Comparison of ENCODE assay signal across 10 cellular contexts in the genomic region with DNA sequence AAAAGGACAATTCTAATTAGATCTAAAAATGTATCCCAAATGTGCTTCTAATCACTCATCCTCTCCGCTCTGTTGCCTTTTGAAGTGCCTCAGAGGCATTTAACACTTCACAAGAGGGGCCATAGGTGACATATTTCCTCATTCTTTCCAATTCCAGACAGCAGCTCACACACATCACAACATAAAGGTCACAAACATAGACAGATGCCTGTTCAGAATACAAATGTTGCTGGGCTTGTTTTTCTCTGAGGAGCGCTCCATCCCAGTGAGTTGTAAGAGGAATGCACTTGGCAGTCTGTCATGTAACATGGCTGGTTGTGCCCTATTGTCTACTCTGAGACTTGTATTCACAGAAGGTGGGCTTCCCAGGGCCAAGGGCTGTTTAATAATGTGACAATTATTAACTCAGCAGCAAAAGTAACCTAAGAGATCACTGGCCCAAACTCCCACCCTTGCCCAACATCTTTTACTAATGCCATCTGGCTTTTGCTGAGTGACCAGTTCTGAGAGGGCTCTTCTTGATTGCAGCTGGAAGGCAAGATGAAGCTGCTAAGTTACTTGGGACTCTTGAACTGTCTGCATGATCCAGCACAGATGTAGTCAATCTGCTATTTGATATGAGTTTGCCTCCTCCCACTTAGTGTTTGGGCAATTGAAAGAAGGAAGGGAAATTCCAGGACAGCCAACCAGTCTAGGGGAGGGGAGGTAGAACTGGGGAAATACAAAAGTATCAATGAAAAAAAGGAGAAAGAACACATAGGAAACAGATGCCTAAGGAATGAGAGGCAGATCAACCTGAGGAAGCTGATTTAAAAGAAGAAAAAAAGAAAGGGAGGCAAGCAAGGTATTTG. TPM values are rescaled to one million over a fixed set of nuclear protein-coding genes. Genes with fewer than 3 reads are reported as not detected.
A peak's percentile ranks its signal among the peaks of the same experiment; 100 is the strongest.
DNase-seq lines count a peak whose midpoint lies in the region; ATAC-seq and TF ChIP-seq lines count a peak whose summit lies in the region.
"Had no signal": no experiment of that assay in that cellular context is flagged by ENCODE, and none has a peak within 500 bp of the region (broad histone marks: within the 10 kb centered on the region; RNA-seq: fewer than 3 reads in every experiment).

No MANE protein-coding gene starts in this region.

- no peak overlapping the region for H3K4me3 Mint-ChIP-seq in T-helper 1 cell treated with Interleukin-12 subunit alpha and Interleukin-12 subunit beta and Interleukin-4 antibody, amounts not matched to agents 30 μg/mL and 1 μg/mL, for 36 hours
- H3K4me3 Mint-ChIP-seq in T-helper 2 cell treated with Interferon-gamma antibody and Interleukin-4, amounts not matched to agents 5 μg/mL and 100 μg/mL, for 36 hours, result no peak overlapping the region

- no peaks in the 10 kb centered on the region for H3K27me3 ChIP-seq in mesendoderm (ENCODE audit: insufficient read depth, low read length, poor library complexity)

- H2BK120ac ChIP-seq in mesendoderm (ENCODE audit: low read depth, low read length), result no peak overlapping the region

- no CpG with 5 or more reads among the region's 2 CpGs for WGBS in mesendoderm (ENCODE audit: extremely low coverage, insufficient coverage, low lambda C conversion rate)

- no peak overlapping the region for H3K4ac ChIP-seq in mesendoderm (ENCODE audit: low read depth, low read length)

- no peaks in the 10 kb centered on the region for H3K27me3 Mint-ChIP-seq in T-helper 1 cell treated with Interleukin-12 subunit alpha and Interleukin-12 subunit beta and Interleukin-4 antibody, amounts not matched to agents 30 μg/mL and 1 μg/mL, for 36 hours (ENCODE audit: low read depth)
- no peaks in the 10 kb centered on the region for H3K27me3 Mint-ChIP-seq in T-helper 2 cell treated with Interferon-gamma antibody and Interleukin-4, amounts not matched to agents 5 μg/mL and 100 μg/mL, for 36 hours (ENCODE audit: low read depth)

- H3K27ac ChIP-seq in mesendoderm (ENCODE audit: low read depth, low read length), result no peak overlapping the region

- H3K36me3 Mint-ChIP-seq in T-helper 1 cell treated with Interleukin-12 subunit alpha and Interleukin-12 subunit beta and Interleukin-4 antibody, amounts not matched to agents 30 μg/mL and 1 μg/mL, for 36 hours (ENCODE audit: low read depth), result no peaks in the 10 kb centered on the region
- H3K36me3 Mint-ChIP-seq in T-helper 2 cell treated with Interferon-gamma antibody and Interleukin-4, amounts not matched to agents 5 μg/mL and 100 μg/mL, for 36 hours (ENCODE audit: low read depth), result peaks cover 8% of the 10 kb centered on the region

- peaks cover 6% of the 10 kb centered on the region for H3K79me1 ChIP-seq in mesendoderm (ENCODE audit: low read length)

- no peak for TF ChIP-seq CTCF in foreskin fibroblast (IDR thresholded peaks at IDR 0.05; ENCODE audit: low read depth, low read length)

- H4K8ac ChIP-seq in mesendoderm (ENCODE audit: low read depth, low read length), result no peak overlapping the region

- no peak overlapping the region for H2BK15ac ChIP-seq in mesendoderm (replicated peaks; ENCODE audit: low read depth)

- H4K5ac ChIP-seq in mesendoderm (ENCODE audit: low read length), result no peak overlapping the region

- no peak overlapping the region for H3K23ac ChIP-seq in mesendoderm (ENCODE audit: low read length)

- no peaks in the 10 kb centered on the region for H3K36me3 ChIP-seq in mesendoderm (ENCODE audit: control insufficient read depth, insufficient read depth, low read length)

- no peaks in the 10 kb centered on the region for H3K9me3 Mint-ChIP-seq in T-helper 1 cell treated with Interleukin-12 subunit alpha and Interleukin-12 subunit beta and Interleukin-4 antibody, amounts not matched to agents 30 μg/mL and 1 μg/mL, for 36 hours
- peaks cover 3% of the 10 kb centered on the region for H3K9me3 Mint-ChIP-seq in T-helper 2 cell treated with Interferon-gamma antibody and Interleukin-4, amounts not matched to agents 5 μg/mL and 100 μg/mL, for 36 hours

- peaks cover 2% of the 10 kb centered on the region for H3K4me1 Mint-ChIP-seq in T-helper 1 cell treated with Interleukin-12 subunit alpha and Interleukin-12 subunit beta and Interleukin-4 antibody, amounts not matched to agents 30 μg/mL and 1 μg/mL, for 36 hours (ENCODE audit: low read depth)
- no peaks in the 10 kb centered on the region for H3K4me1 Mint-ChIP-seq in T-helper 2 cell treated with Interferon-gamma antibody and Interleukin-4, amounts not matched to agents 5 μg/mL and 100 μg/mL, for 36 hours (ENCODE audit: low read depth)

- no peak overlapping the region for H2BK5ac ChIP-seq in mesendoderm (ENCODE audit: low read length)

- H3K4me2 ChIP-seq in mesendoderm (ENCODE audit: low read length), result no peak overlapping the region

- no peak overlapping the region for H3K56ac ChIP-seq in mesendoderm (ENCODE audit: low read length)

- no peak for ATAC-seq in HG02840 (IDR thresholded peaks at IDR 0.05; ENCODE audit: low FRiP score, unreplicated experiment)

- DNase-seq in T-helper 1 cell (no peak), NCI-H524 (lab: John Stamatoyannopoulos, UW) (peak; percentile 82 to 88), foreskin fibroblast (peak; percentile 26 to 64), skeletal muscle cell (ENCODE audit: low read depth) (peak; percentile 16), mesendoderm (no peak)
- DNase-seq in T-helper 2 cell treated with Interferon-gamma antibody and Interleukin-4, amounts not matched to agents 5 μg/mL and 100 μg/mL, for 36 hours (ENCODE audit: low spot score), result no peak
- DNase-seq: central memory CD4-positive, alpha-beta T cell; NCI-H187 had no signal

- no peak overlapping the region for H2AK5ac ChIP-seq in mesendoderm (ENCODE audit: low read length)

- no peak overlapping the region for H3K18ac ChIP-seq in mesendoderm (ENCODE audit: low read length)

- no peaks in the 10 kb centered on the region for H3K4me1 ChIP-seq in mesendoderm (ENCODE audit: control insufficient read depth, low read depth, low read length)

- H3K4me3 ChIP-seq in foreskin fibroblast (ENCODE audit: low read depth in 1 of 2, low read length in 2 of 2) (no peak overlapping the region), skeletal muscle cell (ENCODE audit: low read depth, low read length) (no peak overlapping the region), mesendoderm (ENCODE audit: low read length) (no peak overlapping the region)

- H3K79me2 ChIP-seq in mesendoderm (ENCODE audit: control insufficient read depth, insufficient read depth, low read length), result peaks cover 2% of the 10 kb centered on the region

- peak overlapping the region; percentile 18 for H3K27ac Mint-ChIP-seq in T-helper 1 cell treated with Interleukin-12 subunit alpha and Interleukin-12 subunit beta and Interleukin-4 antibody, amounts not matched to agents 30 μg/mL and 1 μg/mL, for 36 hours
- no peak overlapping the region for H3K27ac Mint-ChIP-seq in T-helper 2 cell treated with Interferon-gamma antibody and Interleukin-4, amounts not matched to agents 5 μg/mL and 100 μg/mL, for 36 hours

- H3K9ac ChIP-seq in mesendoderm (ENCODE audit: low read length), result no peak overlapping the region

RNA-seq across cellular contexts. Expression of gene PON2, which starts 13.6 kb away (rescaled TPM):
- polyA plus RNA-seq in mesendoderm (2013, experiment 1 of 2), result 32.2 TPM
- 31.8 TPM for polyA plus RNA-seq in mesendoderm (2013, experiment 2 of 2)

RNA-seq across cellular contexts. Expression of gene PON3, which starts 25.0 kb away (rescaled TPM):
- polyA plus RNA-seq in mesendoderm (2013, experiment 1 of 2), result 0.03 TPM
- 0.03 TPM for polyA plus RNA-seq in mesendoderm (2013, experiment 2 of 2)

Comparison
In these comparisons a context has a peak if more than half of its experiments do, and no peak if none do; other contexts are left out.
1. DNase-seq: peak in NCI-H524 (2 of 2), foreskin fibroblast (2 of 2) and skeletal muscle cell (single experiment); none in T-helper 1 cell (0 of 5), T-helper 2 cell treated with Interferon-gamma antibody and Interleukin-4, amounts not matched to agents 5 μg/mL and 100 μg/mL, for 36 hours (single experiment) and mesendoderm (single experiment).